In the genomic region with DNA sequence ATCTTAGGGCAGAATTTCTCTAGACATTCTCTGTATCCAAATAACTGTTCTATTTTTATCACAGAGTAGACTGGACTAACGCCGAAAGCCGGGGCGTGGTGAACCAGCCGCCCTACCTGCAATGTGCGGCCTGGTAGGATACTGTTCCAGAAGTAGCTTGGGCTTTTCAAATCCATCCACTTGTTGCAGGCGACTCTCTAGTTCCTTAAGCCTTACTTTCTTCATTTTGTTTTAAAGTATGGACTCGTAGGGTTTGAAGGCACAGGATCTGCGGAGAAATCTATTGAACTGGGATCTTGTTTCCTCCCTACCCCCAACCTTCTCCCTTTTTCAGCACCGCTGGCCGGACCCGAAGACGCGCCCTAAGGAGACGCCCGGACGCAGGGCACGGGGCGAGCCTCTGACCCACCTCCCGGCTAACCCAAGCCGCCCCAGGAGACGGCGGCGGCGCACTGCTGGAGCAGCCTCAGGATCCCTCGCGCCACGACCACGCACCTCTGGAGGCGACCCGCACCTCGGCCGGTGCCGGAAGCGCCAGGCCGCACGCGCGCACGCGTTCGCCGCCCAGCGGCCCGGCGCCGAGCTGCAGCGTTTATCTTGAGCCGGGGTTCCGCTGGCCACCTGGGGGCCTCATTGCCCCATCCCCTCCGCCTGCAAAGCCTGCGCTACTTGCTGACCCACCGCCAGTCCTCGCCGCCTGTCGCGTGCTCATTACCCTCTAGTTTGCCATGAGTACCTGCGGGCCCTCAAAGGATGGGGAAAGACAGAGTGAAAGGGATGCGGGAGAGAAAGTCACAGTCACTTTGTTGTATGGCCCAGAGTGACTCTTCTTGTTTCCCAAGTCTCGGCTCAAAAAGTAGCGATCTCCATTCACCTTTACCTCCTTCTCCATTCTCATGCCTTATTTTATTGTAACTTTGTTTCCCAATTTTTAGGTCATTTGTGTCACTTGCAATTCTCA, we compare ENCODE assay signal across 8 cellular contexts.
DNase-seq lines count a peak whose midpoint lies in the region; ATAC-seq and TF ChIP-seq lines count a peak whose summit lies in the region.

A gene (minus strand): TSS at position 533 of the 961 bp plus-strand sequence. CDS start 308 bp downstream, at position 225.

- H3K36me3 Mint-ChIP-seq in central memory CD8-positive, alpha-beta T cell (ENCODE audit: insufficient read depth), result peaks cover 30% of the 10 kb centered on the region

- peak within 1 kb of the TSS; percentile 90 for H3K4me3 Mint-ChIP-seq in central memory CD8-positive, alpha-beta T cell

- DNase-seq in AG09309 (ENCODE audit: low read depth), result no peak
- DNase-seq in NCI-H345 (lab: John Stamatoyannopoulos, UW), result peak; percentile 88
- peak; percentile 57 to 60 for DNase-seq in central memory CD8-positive, alpha-beta T cell (ENCODE audit: low spot score in 2 of 2)
- DNase-seq in islet precursor cell, result peak; percentile 93
- DNase-seq in stimulated activated CD4-positive, alpha-beta T cell treated with anti-CD3 and anti-CD28 coated beads, Interleukin-12 subunit alpha, Interleukin-12 subunit beta, amount 100 ng/mL, for 48 hours (ENCODE audit: low read depth in 2 of 3, low spot score in 1 of 3), result peak; percentile 55 to 73 (median 69)

- H3K4me1 Mint-ChIP-seq in central memory CD8-positive, alpha-beta T cell, result peaks cover 71% of the 10 kb centered on the region

- peak within 1 kb of the TSS; percentile 86 for H3K4me3 ChIP-seq in AG09309 (ENCODE audit: control insufficient read depth, low read depth, low read length)

- H3K27me3 Mint-ChIP-seq in central memory CD8-positive, alpha-beta T cell, result no peaks in the 10 kb centered on the region

- no peaks in the 10 kb centered on the region for H3K9me3 Mint-ChIP-seq in central memory CD8-positive, alpha-beta T cell

- ATAC-seq in GM18907 (IDR thresholded peaks at IDR 0.05; ENCODE audit: unreplicated experiment), result peak; percentile 73
- peak; percentile 49 for ATAC-seq in HG03139 (IDR thresholded peaks at IDR 0.05; ENCODE audit: unreplicated experiment)
- ATAC-seq in activated CD4-positive, CD25-positive, alpha-beta regulatory T cell treated with anti-CD3 and anti-CD28 coated beads, Interleukin-2, amount 50 U/mL, for 24 hours, result peak; percentile 61 to 62
- peak; percentile 50 for ATAC-seq in central memory CD8-positive, alpha-beta T cell (replicated peaks; ENCODE audit: extremely low read depth, poor library complexity, severe bottlenecking)

- TF ChIP-seq CTCF in AG09309 (IDR thresholded peaks at IDR 0.05; ENCODE audit: control insufficient read depth, insufficient read depth, low read depth, low read length, missing control alignments), result peak; percentile 65

- H3K27ac Mint-ChIP-seq in central memory CD8-positive, alpha-beta T cell (ENCODE audit: low read depth), result peak within 1 kb of the TSS; percentile 95
